19 cellular contexts compared by ENCODE assay signal in genomic region chr1:43887748-43888147, GRCh38. TPM values are rescaled to one million over a fixed set of nuclear protein-coding genes. Genes with fewer than 3 reads are reported as not detected.
DNase-seq lines count a peak whose midpoint lies in the region; ATAC-seq and TF ChIP-seq lines count a peak whose summit lies in the region.
"Had no signal": no experiment of that assay in that cellular context is flagged by ENCODE, and none has a peak within 500 bp of the region (broad histone marks: within the 10 kb centered on the region; RNA-seq: fewer than 3 reads in every experiment).

No MANE protein-coding gene starts in this region.

- DNase-seq in NCI-H2171 treated with DMSO at 0.1 percent for 48 hours (lab: John Stamatoyannopoulos, UW) (peak; percentile 11), NCI-H2171 (lab: John Stamatoyannopoulos, UW) (no peak), NT2/D1 (ENCODE audit: low read depth, low spot score) (peak; percentile 32), NCI-H1436 (lab: John Stamatoyannopoulos, UW) (no peak), endodermal cell (no peak), pons (ENCODE audit: low spot score) (no peak)
- DNase-seq: CD8-positive, alpha-beta memory T cell; DND-41; GF-D8; KBM-7; NCI-H1092 treated with DMSO at 0.1 percent for 48 hours; NCI-H1694 treated with DMSO at 0.1 percent for 48 hours; NCI-H524 had no signal

- H3K4me1 ChIP-seq in NT2/D1 (ENCODE audit: insufficient read depth, insufficient read length) (peaks cover 11% of the 10 kb centered on the region), iPS-20b (ENCODE audit: insufficient read depth, low read length) (peaks cover 22% of the 10 kb centered on the region; the same call in 1 of the 2 replicates), endodermal cell (ENCODE audit: control insufficient read depth, insufficient read depth, low read length) (no peaks in the 10 kb centered on the region)
- H3K4me1 ChIP-seq: HAP-1 had no signal

- H3K9me3 Mint-ChIP-seq in endodermal cell, result no peaks in the 10 kb centered on the region
- H3K9me3 Mint-ChIP-seq: CD8-positive, alpha-beta memory T cell had no signal

- no peak for TF ChIP-seq CTCF in endodermal cell (conservative IDR thresholded peaks at IDR 0.05)

- H3K27me3 Mint-ChIP-seq in endodermal cell (ENCODE audit: insufficient read depth), result no peaks in the 10 kb centered on the region
- H3K27me3 Mint-ChIP-seq: CD8-positive, alpha-beta memory T cell had no signal

- H3K36me3 ChIP-seq in NT2/D1 (ENCODE audit: insufficient read depth, insufficient read length, low read length) (no peaks in the 10 kb centered on the region), iPS-20b (ENCODE audit: insufficient read depth, low read depth, low read length) (no peaks in the 10 kb centered on the region), endodermal cell (ENCODE audit: control insufficient read depth, insufficient read depth, low read length) (no peaks in the 10 kb centered on the region)
- H3K36me3 ChIP-seq: HAP-1 had no signal

- H3K4me3 Mint-ChIP-seq in endodermal cell, result no peak overlapping the region
- H3K4me3 Mint-ChIP-seq: CD8-positive, alpha-beta memory T cell had no signal

- ATAC-seq in HG02973 (IDR thresholded peaks at IDR 0.05; ENCODE audit: unreplicated experiment), result no peak

- H3K27ac Mint-ChIP-seq in endodermal cell, result no peak overlapping the region
- H3K27ac Mint-ChIP-seq: CD8-positive, alpha-beta memory T cell had no signal

- H3K9me3 ChIP-seq in NT2/D1 (ENCODE audit: insufficient read depth, low read length) (no peaks in the 10 kb centered on the region), iPS-20b (ENCODE audit: insufficient read depth, low read depth, low read length) (no peaks in the 10 kb centered on the region), endodermal cell (ENCODE audit: control insufficient read depth, low read length) (no peaks in the 10 kb centered on the region)
- H3K9me3 ChIP-seq: BLaER1, HAP-1 had no signal

- H3K36me3 Mint-ChIP-seq in endodermal cell (ENCODE audit: low read depth), result no peaks in the 10 kb centered on the region
- H3K36me3 Mint-ChIP-seq: CD8-positive, alpha-beta memory T cell had no signal

- no peaks in the 10 kb centered on the region for H3K27me3 ChIP-seq in NT2/D1 (ENCODE audit: insufficient read depth, insufficient read length)
- no peaks in the 10 kb centered on the region for H3K27me3 ChIP-seq in iPS-20b (ENCODE audit: insufficient read depth, low read length)
- no peaks in the 10 kb centered on the region for H3K27me3 ChIP-seq in endodermal cell (ENCODE audit: control insufficient read depth, insufficient read depth, low read length, poor library complexity, severe bottlenecking)
- H3K27me3 ChIP-seq: BLaER1 had no signal

- H3K27ac ChIP-seq in iPS-20b (ENCODE audit: low read length), result peak overlapping the region; percentile 7
- H3K27ac ChIP-seq in endodermal cell (ENCODE audit: low read depth, low read length), result no peak overlapping the region
- H3K27ac ChIP-seq: 22Rv1, BLaER1 had no signal

- no peak overlapping the region for H3K4me3 ChIP-seq in NT2/D1 (ENCODE audit: insufficient read length, low read depth)
- H3K4me3 ChIP-seq in iPS-20b (ENCODE audit: low read length), result peak overlapping the region; percentile 10; the same call in 1 of the 2 replicates
- no peak overlapping the region for H3K4me3 ChIP-seq in endodermal cell (ENCODE audit: low read length)
- H3K4me3 ChIP-seq: BLaER1, HAP-1 had no signal

- H3K9ac ChIP-seq in NT2/D1 (ENCODE audit: insufficient read length, low read depth) (no peak overlapping the region), iPS-20b (ENCODE audit: low read depth, low read length) (0 out of 2 replicates have a peak overlapping the region, but pooled peaks have one; percentile 28), endodermal cell (ENCODE audit: extremely low read depth, low read length, poor library complexity, severe bottlenecking) (no peak overlapping the region)
- H3K9ac ChIP-seq: BLaER1 had no signal

- H3K4me1 Mint-ChIP-seq in endodermal cell, result peaks cover 17% of the 10 kb centered on the region
- H3K4me1 Mint-ChIP-seq: CD8-positive, alpha-beta memory T cell had no signal

RNA-seq across cellular contexts. Expression of gene ARTN, which starts 45.9 kb away (rescaled TPM):
- total RNA-seq in endodermal cell, result 1 to 10 TPM; 3.3 to 4.4 TPM
- polyA plus RNA-seq in endodermal cell (2013, experiment 1 of 2), result 0.85 TPM
- 0.70 TPM for polyA plus RNA-seq in endodermal cell (2013, experiment 2 of 2)
- total RNA-seq: HT-29 had no signal
- polyA plus RNA-seq: CD8-positive, alpha-beta memory T cell had no signal

RNA-seq across cellular contexts. Expression of gene IPO13, which starts 59.0 kb away (rescaled TPM):
- total RNA-seq in endodermal cell, result 10 to 100 TPM; 18.6 to 21.5 TPM
- 20.8 TPM for polyA plus RNA-seq in endodermal cell (2013, experiment 1 of 2)
- 16.2 TPM for polyA plus RNA-seq in endodermal cell (2013, experiment 2 of 2)

Comparison
In these comparisons a context has a peak if more than half of its experiments do, and no peak if none do; other contexts are left out.
1. DNase-seq: peak in NCI-H2171 treated with DMSO at 0.1 percent for 48 hours (single experiment) and NT2/D1 (single experiment); none in NCI-H2171 (single experiment), NCI-H1436 (single experiment), endodermal cell (single experiment) and pons (single experiment).